Comparison of ENCODE assay signal across 21 cellular contexts in genomic region chrX:530726-531610, GRCh38.
"Had no signal": no experiment of that assay in that cellular context is flagged by ENCODE, and none has a peak within 500 bp of the region (broad histone marks: within the 10 kb centered on the region; RNA-seq: fewer than 3 reads in every experiment).

No MANE protein-coding gene starts in this region.

- DNase-seq: activated CD4-positive, alpha-beta T cell treated with anti-CD3 and anti-CD28 coated beads, Interleukin-2, amount 10 ng/mL, durations not matched to agents 24 days and 14 days; activated CD8-positive, alpha-beta T cell treated with anti-CD3 and anti-CD28 coated beads for 36 hours; activated naive CD4-positive, alpha-beta T cell treated with Interleukin-2 at 50 U/mL for 16 hours; activated naive CD8-positive, alpha-beta T cell treated with anti-CD3 and anti-CD28 coated beads, Interleukin-2, amount 10 ng/mL, durations not matched to agents 7 days and 5 days; activated T-cell treated with anti-CD3 and anti-CD28 coated beads, Interleukin-2, amount 50 U/mL, for 24 hours; amygdala; dermis blood vessel endothelial cell; effector memory CD4-positive, alpha-beta T cell; esophagus squamous epithelium; kidney; nucleus accumbens; posterior cingulate gyrus; spleen; stimulated activated naive B cell treated with anti-CD40 and anti-IgM and Interleukin-4, amounts not matched to agents 10 μg/mL and 1 μg/mL and 100 μg/mL, for 72 hours; T-helper 9 cell had no signal

- H3K9me3 ChIP-seq: esophagus squamous epithelium, upper lobe of right lung had no signal

- H3K27ac Mint-ChIP-seq: activated CD4-positive, alpha-beta T cell treated with anti-CD3 and anti-CD28 coated beads, Interleukin-2, amount 10 ng/mL, durations not matched to agents 24 days and 14 days; activated CD8-positive, alpha-beta T cell treated with anti-CD3 and anti-CD28 coated beads for 36 hours; activated naive CD8-positive, alpha-beta T cell treated with anti-CD3 and anti-CD28 coated beads, Interleukin-2, amount 10 ng/mL, durations not matched to agents 7 days and 5 days; activated T-cell treated with anti-CD3 and anti-CD28 coated beads, Interleukin-2, amount 50 U/mL, for 24 hours; activated T-helper 2 cell treated with anti-CD3 and anti-CD28 coated beads, Interferon-gamma antibody, Interleukin-2, Interleukin-4, amounts not matched to agents 10 μg/mL and 5 μg/mL and 100 μg/mL, durations not matched to agents 14 hours and 24 hours and 36 hours; mesothelial cell of epicardium; natural killer cell treated with Interleukin-12 subunit alpha and Interleukin-12 subunit beta and Interleukin-15 and Interleukin-18, amount 100 ng/mL, for 72 hours; stimulated activated naive B cell treated with anti-CD40 and anti-IgM and Interleukin-4, amounts not matched to agents 10 μg/mL and 1 μg/mL and 100 μg/mL, for 72 hours had no signal

- H3K27me3 ChIP-seq: upper lobe of right lung had no signal

- H3K36me3 Mint-ChIP-seq: activated naive CD8-positive, alpha-beta T cell treated with anti-CD3 and anti-CD28 coated beads, Interleukin-2, amount 10 ng/mL, durations not matched to agents 7 days and 5 days; mesothelial cell of epicardium had no signal

- H3K4me1 ChIP-seq: esophagus squamous epithelium, spleen, upper lobe of right lung had no signal

- H3K27ac ChIP-seq: esophagus squamous epithelium, spleen, upper lobe of right lung had no signal

- H3K4me3 ChIP-seq: esophagus squamous epithelium, lung, spleen, upper lobe of right lung had no signal

- H3K36me3 ChIP-seq: esophagus squamous epithelium, spleen, upper lobe of right lung had no signal

- FAIRE-seq: kidney had no signal

- H3K4me1 Mint-ChIP-seq: activated CD4-positive, alpha-beta T cell treated with anti-CD3 and anti-CD28 coated beads, Interleukin-2, amount 10 ng/mL, durations not matched to agents 24 days and 14 days; activated naive CD8-positive, alpha-beta T cell treated with anti-CD3 and anti-CD28 coated beads, Interleukin-2, amount 10 ng/mL, durations not matched to agents 7 days and 5 days; mesothelial cell of epicardium; stimulated activated naive B cell treated with anti-CD40 and anti-IgM and Interleukin-4, amounts not matched to agents 10 μg/mL and 1 μg/mL and 100 μg/mL, for 72 hours had no signal

- H3K4me3 Mint-ChIP-seq: activated CD4-positive, alpha-beta T cell treated with anti-CD3 and anti-CD28 coated beads, Interleukin-2, amount 10 ng/mL, durations not matched to agents 24 days and 14 days; activated CD8-positive, alpha-beta T cell treated with anti-CD3 and anti-CD28 coated beads for 36 hours; activated naive CD8-positive, alpha-beta T cell treated with anti-CD3 and anti-CD28 coated beads, Interleukin-2, amount 10 ng/mL, durations not matched to agents 7 days and 5 days; activated T-cell treated with anti-CD3 and anti-CD28 coated beads, Interleukin-2, amount 50 U/mL, for 24 hours; mesothelial cell of epicardium; natural killer cell treated with Interleukin-12 subunit alpha and Interleukin-12 subunit beta and Interleukin-15 and Interleukin-18, amount 100 ng/mL, for 72 hours; stimulated activated naive B cell treated with anti-CD40 and anti-IgM and Interleukin-4, amounts not matched to agents 10 μg/mL and 1 μg/mL and 100 μg/mL, for 72 hours had no signal

- H3K27me3 Mint-ChIP-seq: activated CD4-positive, alpha-beta T cell treated with anti-CD3 and anti-CD28 coated beads, Interleukin-2, amount 10 ng/mL, durations not matched to agents 24 days and 14 days; activated CD8-positive, alpha-beta T cell treated with anti-CD3 and anti-CD28 coated beads for 36 hours; activated naive CD8-positive, alpha-beta T cell treated with anti-CD3 and anti-CD28 coated beads, Interleukin-2, amount 10 ng/mL, durations not matched to agents 7 days and 5 days; activated T-cell treated with anti-CD3 and anti-CD28 coated beads, Interleukin-2, amount 50 U/mL, for 24 hours; natural killer cell treated with Interleukin-12 subunit alpha and Interleukin-12 subunit beta and Interleukin-15 and Interleukin-18, amount 100 ng/mL, for 72 hours had no signal

- ATAC-seq: activated CD8-positive, alpha-beta T cell treated with anti-CD3 and anti-CD28 coated beads for 36 hours; left lobe of liver; natural killer cell treated with Interleukin-12 subunit alpha and Interleukin-12 subunit beta and Interleukin-15 and Interleukin-18, amount 100 ng/mL, for 72 hours; stimulated activated naive B cell treated with anti-CD40 and anti-IgM and Interleukin-4, amounts not matched to agents 10 μg/mL and 1 μg/mL and 100 μg/mL, for 72 hours; upper lobe of right lung had no signal
